In genomic region chr13:93708323-93709075, GRCh38 we compare ENCODE assay signal across 18 cellular contexts.
"Had no signal": no experiment of that assay in that cellular context is flagged by ENCODE, and none has a peak within 500 bp of the region (broad histone marks: within the 10 kb centered on the region; RNA-seq: fewer than 3 reads in every experiment).

No MANE protein-coding gene starts in this region.

- H3K4me3 Mint-ChIP-seq: naive B cell; nephron progenitor cell; stimulated activated effector memory CD8-positive, alpha-beta T cell treated with anti-CD3 and anti-CD28 coated beads, Interleukin-12 subunit alpha, Interleukin-12 subunit beta, amount 100 ng/mL, for 72 hours; type B pancreatic cell had no signal

- H3K27me3 Mint-ChIP-seq: naive B cell, type B pancreatic cell had no signal

- H3K27ac ChIP-seq: esophagus muscularis mucosa, foreskin keratinocyte, psoas muscle, right lobe of liver, suprapubic skin, thyroid gland had no signal

- H3K36me3 Mint-ChIP-seq: naive B cell; stimulated activated effector memory CD8-positive, alpha-beta T cell treated with anti-CD3 and anti-CD28 coated beads, Interleukin-12 subunit alpha, Interleukin-12 subunit beta, amount 100 ng/mL, for 72 hours had no signal

- ATAC-seq: foreskin keratinocyte; left colon; left ventricle myocardium superior; psoas muscle; stimulated activated effector memory CD8-positive, alpha-beta T cell treated with anti-CD3 and anti-CD28 coated beads, Interleukin-12 subunit alpha, Interleukin-12 subunit beta, amount 100 ng/mL, for 72 hours; stimulated activated naive CD8-positive, alpha-beta T cell treated with anti-CD3 and anti-CD28 coated beads, Interleukin-15, Interleukin-2, amounts not matched to agents 100 U/mL and 50 U/mL, for 24 hours had no signal

- H3K36me3 ChIP-seq: esophagus muscularis mucosa, right lobe of liver, suprapubic skin, thyroid gland had no signal

- H3K4me1 ChIP-seq: esophagus muscularis mucosa, foreskin keratinocyte, psoas muscle, suprapubic skin, thyroid gland had no signal

- H3K4me1 Mint-ChIP-seq: naive B cell; stimulated activated effector memory CD8-positive, alpha-beta T cell treated with anti-CD3 and anti-CD28 coated beads, Interleukin-12 subunit alpha, Interleukin-12 subunit beta, amount 100 ng/mL, for 72 hours had no signal

- DNase-seq: effector memory CD4-positive, alpha-beta T cell; foreskin keratinocyte; left colon; left ventricle myocardium superior; mesendoderm; naive B cell; nephron progenitor cell; psoas muscle; retina; right lobe of liver; stimulated activated CD4-positive, alpha-beta T cell treated with anti-CD3 and anti-CD28 coated beads, Interleukin-4, amount 100 ng/mL, for 1 hour; stimulated activated CD8-positive, alpha-beta memory T cell treated with anti-CD3 and anti-CD28 coated beads, Interleukin-4, amount 100 ng/mL, for 48 hours; stimulated activated naive CD8-positive, alpha-beta T cell treated with anti-CD3 and anti-CD28 coated beads, Interleukin-15, Interleukin-2, amounts not matched to agents 100 U/mL and 50 U/mL, for 24 hours; thyroid gland had no signal

- H3K27ac Mint-ChIP-seq: naive B cell; nephron progenitor cell; stimulated activated effector memory CD8-positive, alpha-beta T cell treated with anti-CD3 and anti-CD28 coated beads, Interleukin-12 subunit alpha, Interleukin-12 subunit beta, amount 100 ng/mL, for 72 hours; type B pancreatic cell had no signal

- H3K27me3 ChIP-seq: esophagus muscularis mucosa, foreskin keratinocyte, right lobe of liver, suprapubic skin, thyroid gland had no signal

- H3K4me3 ChIP-seq: esophagus muscularis mucosa, psoas muscle, right lobe of liver, suprapubic skin, thyroid gland had no signal
